In the genomic region with DNA sequence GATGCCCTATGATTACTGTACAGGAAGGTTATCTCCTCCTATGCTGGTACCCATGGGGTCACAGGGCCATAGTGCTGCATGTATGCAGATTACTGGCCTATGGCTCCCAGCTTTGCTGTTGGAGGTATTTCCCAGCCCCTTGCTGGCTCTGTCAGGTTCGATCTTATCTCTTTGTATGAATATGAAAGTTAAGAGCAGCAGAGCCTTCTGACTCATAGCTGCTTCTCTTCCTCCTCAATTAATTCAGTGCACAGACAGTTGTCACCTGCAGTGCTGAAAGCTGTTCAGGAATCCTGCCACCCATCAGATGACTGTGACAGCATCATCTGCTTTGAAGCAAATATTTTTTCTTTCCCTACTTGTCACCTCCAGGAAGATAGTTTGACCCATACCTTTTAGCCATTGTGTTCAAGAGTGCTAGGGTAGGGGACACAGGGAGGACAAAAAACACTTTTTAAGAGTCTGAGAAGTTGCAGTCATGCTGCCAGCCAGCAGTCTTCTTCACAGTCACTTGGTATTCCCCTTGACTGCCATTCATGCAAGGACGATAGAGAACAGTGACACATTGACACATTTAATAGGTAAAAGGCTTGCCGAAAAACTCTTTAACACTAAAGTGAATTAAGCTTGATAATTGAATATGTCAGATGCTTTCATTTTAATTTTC, we compare ENCODE assay signal across 13 cellular contexts.
DNase-seq lines count a peak whose midpoint lies in the region; ATAC-seq and TF ChIP-seq lines count a peak whose summit lies in the region.
"Had no signal": no experiment of that assay in that cellular context is flagged by ENCODE, and none has a peak within 500 bp of the region (broad histone marks: within the 10 kb centered on the region; RNA-seq: fewer than 3 reads in every experiment).

No MANE protein-coding gene starts in this region.

- H3K9me3 Mint-ChIP-seq in activated CD4-positive, alpha-beta memory T cell treated with anti-CD3 and anti-CD28 coated beads, Interleukin-2, amount 10 ng/mL, durations not matched to agents 7 days and 5 days, result no peaks in the 10 kb centered on the region
- no peaks in the 10 kb centered on the region for H3K9me3 Mint-ChIP-seq in mesothelial cell of epicardium
- H3K9me3 Mint-ChIP-seq: naive B cell had no signal

- H3K27ac ChIP-seq in thyroid gland (no peak overlapping the region), hepatocyte (no peak overlapping the region)
- H3K27ac ChIP-seq: coronary artery had no signal

- H3K27me3 Mint-ChIP-seq in activated CD4-positive, alpha-beta memory T cell treated with anti-CD3 and anti-CD28 coated beads, Interleukin-2, amount 10 ng/mL, durations not matched to agents 7 days and 5 days, result no peaks in the 10 kb centered on the region
- no peaks in the 10 kb centered on the region for H3K27me3 Mint-ChIP-seq in mesothelial cell of epicardium (ENCODE audit: low read depth)
- H3K27me3 Mint-ChIP-seq: naive B cell had no signal

- no peaks in the 10 kb centered on the region for H3K9me2 ChIP-seq in hepatocyte (replicated peaks; ENCODE audit: insufficient read depth)

- ATAC-seq in GM19395 (IDR thresholded peaks at IDR 0.05; ENCODE audit: unreplicated experiment), result peak; percentile 60
- ATAC-seq: Right ventricle myocardium inferior had no signal

- no peaks in the 10 kb centered on the region for H4K20me1 ChIP-seq in hepatocyte (ENCODE audit: insufficient read depth, poor library complexity, severe bottlenecking)

- peaks cover 26% of the 10 kb centered on the region for H3K4me1 Mint-ChIP-seq in activated CD4-positive, alpha-beta memory T cell treated with anti-CD3 and anti-CD28 coated beads, Interleukin-2, amount 10 ng/mL, durations not matched to agents 7 days and 5 days
- peaks cover 3% of the 10 kb centered on the region for H3K4me1 Mint-ChIP-seq in mesothelial cell of epicardium
- H3K4me1 Mint-ChIP-seq: naive B cell had no signal

- POLR2A ChIA-PET in activated CD4-positive, alpha-beta memory T cell treated with anti-CD3 and anti-CD28 coated beads, Interleukin-2, amount 10 ng/mL, durations not matched to agents 7 days and 5 days (lab: Charles Lee), result interaction anchor here (0.7 to 1.3 kb wide), 2 partner anchors 12 to 224 kb away, joined by 3 to 4 read pairs; no protein-coding TSS in a partner anchor

- H3K9me3 ChIP-seq in thyroid gland (no peaks in the 10 kb centered on the region), hepatocyte (ENCODE audit: low read depth) (no peaks in the 10 kb centered on the region)

- H3K36me3 ChIP-seq in GM06990 (ENCODE audit: control insufficient read depth, insufficient read depth, low read length), result no peaks in the 10 kb centered on the region; the same call in 1 of the 2 replicates
- H3K36me3 ChIP-seq in thyroid gland, result peaks cover 5 to 15% of the 10 kb centered on the region in 2 donors
- H3K36me3 ChIP-seq in hepatocyte (replicated peaks; ENCODE audit: insufficient read depth, low read depth), result no peaks in the 10 kb centered on the region

- H3K36me3 Mint-ChIP-seq in activated CD4-positive, alpha-beta memory T cell treated with anti-CD3 and anti-CD28 coated beads, Interleukin-2, amount 10 ng/mL, durations not matched to agents 7 days and 5 days (ENCODE audit: low read depth), result peaks cover 20% of the 10 kb centered on the region
- H3K36me3 Mint-ChIP-seq in mesothelial cell of epicardium, result peaks cover 24% of the 10 kb centered on the region

- peak overlapping the region; percentile 27 for H3K27ac Mint-ChIP-seq in activated CD4-positive, alpha-beta memory T cell treated with anti-CD3 and anti-CD28 coated beads, Interleukin-2, amount 10 ng/mL, durations not matched to agents 7 days and 5 days
- H3K27ac Mint-ChIP-seq in mesothelial cell of epicardium, result peak overlapping the region; percentile 40

- no peak overlapping the region for H2AFZ ChIP-seq in hepatocyte

- WGBS in thyroid gland, 2 donors, result 72 to 88% methylated on average over 3 of the region's 3 CpGs
- WGBS in hepatocyte (ENCODE audit: low lambda C conversion rate, missing lambda C conversion rate), result 90% methylated on average over 3 of the region's 3 CpGs

- no peak overlapping the region for H3K4me3 ChIP-seq in GM06990 (replicated peaks; ENCODE audit: low read depth, low read length)
- no peak overlapping the region for H3K4me3 ChIP-seq in thyroid gland (replicated peaks in 1 of 3)
- no peak overlapping the region for H3K4me3 ChIP-seq in hepatocyte
- H3K4me3 ChIP-seq: coronary artery had no signal

- DNase-seq in GM06990 (ENCODE audit: extremely low read depth, insufficient read length), result peak; percentile 39
- DNase-seq in activated CD4-positive, alpha-beta memory T cell treated with anti-CD3 and anti-CD28 coated beads, Interleukin-2, amount 10 ng/mL, durations not matched to agents 7 days and 5 days, result peak; percentile 36
- no peak for DNase-seq in mesothelial cell of epicardium (ENCODE audit: low spot score in 2 of 2, unreplicated experiment in 2 of 2)
- no peak for DNase-seq in thyroid gland
- DNase-seq in hepatocyte (ENCODE audit: low spot score), result no peak
- no peak for DNase-seq in ureter (ENCODE audit: low spot score)
- no peak for DNase-seq in effector CD8-positive, alpha-beta T cell (lab: John Stamatoyannopoulos, UW)
- DNase-seq: IMR-90, naive B cell, NCI-H2171 had no signal

- H3K4me3 Mint-ChIP-seq in activated CD4-positive, alpha-beta memory T cell treated with anti-CD3 and anti-CD28 coated beads, Interleukin-2, amount 10 ng/mL, durations not matched to agents 7 days and 5 days, result no peak overlapping the region
- H3K4me3 Mint-ChIP-seq in mesothelial cell of epicardium, result no peak overlapping the region
- H3K4me3 Mint-ChIP-seq: naive B cell had no signal

- no peaks in the 10 kb centered on the region for H3K4me1 ChIP-seq in thyroid gland
- H3K4me1 ChIP-seq in hepatocyte (ENCODE audit: insufficient read depth), result no peaks in the 10 kb centered on the region

- intact Hi-C loops in thyroid gland (cut with DNase I), result no loop called here

- H3K4me2 ChIP-seq in hepatocyte, result no peak overlapping the region

- TF ChIP-seq CTCF in GM06990 (IDR thresholded peaks at IDR 0.05; ENCODE audit: insufficient read depth, low read length, poor library complexity, severe bottlenecking) (no peak), mesothelial cell of epicardium (IDR thresholded peaks at IDR 0.05; ENCODE audit: unreplicated experiment) (no peak), thyroid gland (IDR thresholded peaks at IDR 0.05) (no peak), hepatocyte (IDR thresholded peaks at IDR 0.05; ENCODE audit: poor library complexity) (no peak)

- no peak for TF ChIP-seq POLR2A in thyroid gland (IDR thresholded peaks at IDR 0.05)

- CTCF ChIA-PET in activated CD4-positive, alpha-beta memory T cell treated with anti-CD3 and anti-CD28 coated beads, Interleukin-2, amount 10 ng/mL, durations not matched to agents 7 days and 5 days (lab: Charles Lee), result interaction anchor here (1.7 kb wide), 2 partner anchors 73 to 75 kb away, joined by 6 to 8 read pairs; partner anchors contain the start of gene KIF1B

- no peaks in the 10 kb centered on the region for H3K79me2 ChIP-seq in hepatocyte

- H3K27me3 ChIP-seq in GM06990 (replicated peaks; ENCODE audit: control insufficient read depth, insufficient read depth, low read length) (no peaks in the 10 kb centered on the region), thyroid gland (no peaks in the 10 kb centered on the region), hepatocyte (no peaks in the 10 kb centered on the region)

Comparison
In these comparisons a context has a peak if more than half of its experiments do, and no peak if none do; other contexts are left out.
1. DNase-seq: peak in GM06990 (single experiment) and activated CD4-positive, alpha-beta memory T cell treated with anti-CD3 and anti-CD28 coated beads, Interleukin-2, amount 10 ng/mL, durations not matched to agents 7 days and 5 days (single experiment); none in mesothelial cell of epicardium (0 of 2), thyroid gland (0 of 2), hepatocyte (single experiment), ureter (single experiment) and effector CD8-positive, alpha-beta T cell (single experiment).